In genomic region chrX:56318076-56318475, GRCh38 we compare ENCODE assay signal across 19 cellular contexts.
DNase-seq lines count a peak whose midpoint lies in the region; ATAC-seq and TF ChIP-seq lines count a peak whose summit lies in the region.
"Had no signal": no experiment of that assay in that cellular context is flagged by ENCODE, and none has a peak within 500 bp of the region (broad histone marks: within the 10 kb centered on the region; RNA-seq: fewer than 3 reads in every experiment).

No MANE protein-coding gene starts in this region.

- BruUV-seq in mammary epithelial cell (replicated peaks; lab: Mats Ljungman, UMichigan) = no TSS peak

- no peaks in the 10 kb centered on the region for H3K9me3 ChIP-seq in mammary epithelial cell (replicated peaks; ENCODE audit: insufficient read depth, low read length)
- H3K9me3 ChIP-seq in breast epithelium = peaks cover 4 to 10% of the 10 kb centered on the region in 2 donors
- H3K9me3 ChIP-seq: A549, Caco-2 had no signal

- H3K27me3 Mint-ChIP-seq in stimulated activated naive CD8-positive, alpha-beta T cell treated with anti-CD3 and anti-CD28 coated beads, Interleukin-15, amount 100 ng/mL, for 72 hours = no peaks in the 10 kb centered on the region
- H3K27me3 Mint-ChIP-seq: B cell; CD4-positive, alpha-beta T cell had no signal

- H3K4me3 Mint-ChIP-seq in stimulated activated naive CD8-positive, alpha-beta T cell treated with anti-CD3 and anti-CD28 coated beads, Interleukin-15, amount 100 ng/mL, for 72 hours = no peak overlapping the region
- H3K4me3 Mint-ChIP-seq: B cell; CD4-positive, alpha-beta T cell; CD8-positive, alpha-beta T cell had no signal

- DNase-seq in mammary epithelial cell (peak; percentile 6), breast epithelium (ENCODE audit: low spot score in 2 of 2) (no peak), epithelial cell of prostate (ENCODE audit: low read depth, low spot score) (no peak), foreskin keratinocyte (peak; percentile 11 to 31), NCI-H446 (lab: John Stamatoyannopoulos, UW) (no peak), RKO (ENCODE audit: low spot score) (no peak)
- no peak for DNase-seq in stimulated activated naive CD8-positive, alpha-beta T cell treated with anti-CD3 and anti-CD28 coated beads, Interleukin-15, amount 100 ng/mL, for 72 hours
- DNase-seq: AML-193; Caco-2; Calu3; CD4-positive, alpha-beta T cell; CD8-positive, alpha-beta T cell; DMS79 treated with DMSO at 0.1 percent for 48 hours; GF-D8 had no signal

- dilution Hi-C loops in mammary epithelial cell (cut with HindIII; ENCODE audit: low sequenced_read_pairs) = no loop called here

- no peak overlapping the region for H2AFZ ChIP-seq in mammary epithelial cell (ENCODE audit: low read depth, low read length)

- no peak for TF ChIP-seq POLR2A in breast epithelium (IDR thresholded peaks at IDR 0.05)

- H3K36me3 ChIP-seq in mammary epithelial cell (ENCODE audit: insufficient read depth, low read length) (no peaks in the 10 kb centered on the region), breast epithelium (no peaks in the 10 kb centered on the region)
- H3K36me3 ChIP-seq: BLaER1 treated with 17β-estradiol and CSF1 and Interleukin-3, amounts not matched to agents 10 nM and 100 nM had no signal

- H3K27me3 ChIP-seq in mammary epithelial cell (ENCODE audit: insufficient read depth, low read length) (no peaks in the 10 kb centered on the region), breast epithelium (peaks cover 0 to 10% of the 10 kb centered on the region in 2 donors), foreskin keratinocyte (no peaks in the 10 kb centered on the region)

- no peaks in the 10 kb centered on the region for H3K9me3 Mint-ChIP-seq in stimulated activated naive CD8-positive, alpha-beta T cell treated with anti-CD3 and anti-CD28 coated beads, Interleukin-15, amount 100 ng/mL, for 72 hours
- H3K9me3 Mint-ChIP-seq: CD4-positive, alpha-beta T cell; CD8-positive, alpha-beta T cell had no signal

- no peak overlapping the region for H3K9ac ChIP-seq in mammary epithelial cell (ENCODE audit: insufficient read depth, low read length)
- H3K9ac ChIP-seq: BLaER1 treated with 17β-estradiol and CSF1 and Interleukin-3, amounts not matched to agents 10 nM and 100 nM had no signal

- no peak for TF ChIP-seq CTCF in mammary epithelial cell (conservative IDR thresholded peaks at IDR 0.05 in 1 of 2, IDR thresholded peaks at IDR 0.05 in 1 of 2; ENCODE audit: extremely low read depth in 1 of 2, insufficient read depth in 1 of 2, low read depth in 1 of 2, low read length in 2 of 2)
- no peak for TF ChIP-seq CTCF in breast epithelium (IDR thresholded peaks at IDR 0.05)
- TF ChIP-seq CTCF in foreskin keratinocyte (conservative IDR thresholded peaks at IDR 0.05) = no peak

- peaks cover 10% of the 10 kb centered on the region for H3K4me1 Mint-ChIP-seq in stimulated activated naive CD8-positive, alpha-beta T cell treated with anti-CD3 and anti-CD28 coated beads, Interleukin-15, amount 100 ng/mL, for 72 hours

- in situ Hi-C loops in mammary epithelial cell (cut with MboI; ENCODE audit: low sequenced_read_pairs in 2 of 2) = loop anchor here in 1 of 2 donors (25.0 kb wide), 1 partner anchor 244 kb away; the partner anchor contains the start of gene UBQLN2

- H3K79me2 ChIP-seq in mammary epithelial cell (ENCODE audit: insufficient read depth, low read length) = no peaks in the 10 kb centered on the region

- no peak overlapping the region for H3K4me3 ChIP-seq in mammary epithelial cell (replicated peaks in 1 of 3; ENCODE audit: insufficient read depth in 1 of 3, low read depth in 2 of 3, low read length in 3 of 3)
- no peak overlapping the region for H3K4me3 ChIP-seq in breast epithelium
- H3K4me3 ChIP-seq: A549; BLaER1 treated with 17β-estradiol and CSF1 and Interleukin-3, amounts not matched to agents 10 nM and 100 nM had no signal

- ATAC-seq in foreskin keratinocyte = no peak
- ATAC-seq in stimulated activated naive CD8-positive, alpha-beta T cell treated with anti-CD3 and anti-CD28 coated beads, Interleukin-15, amount 100 ng/mL, for 72 hours = no peak
- ATAC-seq: A549; CD8-positive, alpha-beta T cell had no signal

- H3K4me1 ChIP-seq in mammary epithelial cell (ENCODE audit: insufficient read depth, low read length) (no peaks in the 10 kb centered on the region), breast epithelium (no peaks in the 10 kb centered on the region), foreskin keratinocyte (no peaks in the 10 kb centered on the region)
- H3K4me1 ChIP-seq: A549; BLaER1 treated with 17β-estradiol and CSF1 and Interleukin-3, amounts not matched to agents 10 nM and 100 nM; Caco-2 had no signal

- H3K27ac ChIP-seq in mammary epithelial cell (ENCODE audit: insufficient read depth, low read depth, low read length) = no peak overlapping the region
- H3K27ac ChIP-seq in breast epithelium = no peak overlapping the region
- H3K27ac ChIP-seq in epithelial cell of prostate = peak overlapping the region; percentile 20
- no peak overlapping the region for H3K27ac ChIP-seq in foreskin keratinocyte
- H3K27ac ChIP-seq: 22Rv1; A549; BLaER1 treated with 17β-estradiol and CSF1 and Interleukin-3, amounts not matched to agents 10 nM and 100 nM; C4-2B had no signal

- H3K27ac Mint-ChIP-seq in stimulated activated naive CD8-positive, alpha-beta T cell treated with anti-CD3 and anti-CD28 coated beads, Interleukin-15, amount 100 ng/mL, for 72 hours = no peak overlapping the region
- H3K27ac Mint-ChIP-seq: B cell; CD4-positive, alpha-beta T cell; CD8-positive, alpha-beta T cell had no signal

- intact Hi-C loops in mammary epithelial cell (cut with micrococcal nuclease) (no loop called here), breast epithelium (cut with DNase I; ENCODE audit: low total_unique reads) (no loop called here)

- H4K20me1 ChIP-seq in mammary epithelial cell (ENCODE audit: insufficient read depth, low read length) = no peaks in the 10 kb centered on the region
- H4K20me1 ChIP-seq: BLaER1 treated with 17β-estradiol and CSF1 and Interleukin-3, amounts not matched to agents 10 nM and 100 nM had no signal

- CTCF ChIA-PET in mammary epithelial cell (lab: Charles Lee; ENCODE audit: low non-redundant PET) = no interaction called here

- H3K4me2 ChIP-seq in mammary epithelial cell (ENCODE audit: insufficient read depth, low read depth, low read length) = no peak overlapping the region
- H3K4me2 ChIP-seq: A549; BLaER1 treated with 17β-estradiol and CSF1 and Interleukin-3, amounts not matched to agents 10 nM and 100 nM had no signal

- 54% methylated on average over 2 of the region's 2 CpGs for WGBS in mammary epithelial cell (ENCODE audit: low coverage, missing lambda C conversion rate)

Comparison
In these comparisons a context has a peak if more than half of its experiments do, and no peak if none do; other contexts are left out.
1. DNase-seq: peak in mammary epithelial cell (single experiment) and foreskin keratinocyte (2 of 2); none in breast epithelium (0 of 2), epithelial cell of prostate (single experiment), NCI-H446 (0 of 2), stimulated activated naive CD8-positive, alpha-beta T cell treated with anti-CD3 and anti-CD28 coated beads, Interleukin-15, amount 100 ng/mL, for 72 hours (0 of 2) and RKO (single experiment).